Comparison of ENCODE assay signal across 22 cellular contexts in genomic region chr13:43036386-43037220, GRCh38. TPM values are rescaled to one million over a fixed set of nuclear protein-coding genes. Genes with fewer than 3 reads are reported as not detected.
A peak's percentile ranks its signal among the peaks of the same experiment; 100 is the strongest.
DNase-seq lines count a peak whose midpoint lies in the region; ATAC-seq and TF ChIP-seq lines count a peak whose summit lies in the region.
"Had no signal": no experiment of that assay in that cellular context is flagged by ENCODE, and none has a peak within 500 bp of the region (broad histone marks: within the 10 kb centered on the region; RNA-seq: fewer than 3 reads in every experiment).

No MANE protein-coding gene starts in this region.

- no peaks in the 10 kb centered on the region; a peak in 3 of 5 replicates for H3K9me3 Mint-ChIP-seq in H9
- H3K9me3 Mint-ChIP-seq in activated naive CD8-positive, alpha-beta T cell treated with anti-CD3 and anti-CD28 coated beads, Interleukin-2, amount 50 U/mL, for 24 hours = peaks cover 10% of the 10 kb centered on the region
- H3K9me3 Mint-ChIP-seq: memory B cell had no signal

- no peak overlapping the region for H4K5ac ChIP-seq in H9 (ENCODE audit: insufficient read length, low read depth, low read length)

- H3K27ac Mint-ChIP-seq in H9 = no peak overlapping the region; a peak in 1 of 7 replicates
- no peak overlapping the region for H3K27ac Mint-ChIP-seq in activated naive CD8-positive, alpha-beta T cell treated with anti-CD3 and anti-CD28 coated beads, Interleukin-2, amount 50 U/mL, for 24 hours
- H3K27ac Mint-ChIP-seq: endodermal cell; memory B cell; stimulated activated naive B cell treated with anti-CD40 and anti-IgM and Interleukin-4, amounts not matched to agents 10 μg/mL and 1 μg/mL and 100 μg/mL, for 72 hours had no signal

- H3K4ac ChIP-seq in H9 (ENCODE audit: low read depth, low read length) = no peak overlapping the region

- no peak overlapping the region for H2BK20ac ChIP-seq in H9 (ENCODE audit: low read depth, low read length, poor library complexity, severe bottlenecking)

- no peak overlapping the region for H3K4me3 Mint-ChIP-seq in H9
- no peak overlapping the region for H3K4me3 Mint-ChIP-seq in activated naive CD8-positive, alpha-beta T cell treated with anti-CD3 and anti-CD28 coated beads, Interleukin-2, amount 50 U/mL, for 24 hours
- H3K4me3 Mint-ChIP-seq: endodermal cell; memory B cell; stimulated activated naive B cell treated with anti-CD40 and anti-IgM and Interleukin-4, amounts not matched to agents 10 μg/mL and 1 μg/mL and 100 μg/mL, for 72 hours had no signal

- WGBS in H9 (ENCODE audit: extremely low coverage, insufficient read length, low lambda C conversion rate) = no CpG with 5 or more reads among the region's 14 CpGs
- 40% methylated on average over 14 of the region's 14 CpGs for WGBS in right cardiac atrium

- H3K9me3 ChIP-seq in H9 (ENCODE audit: control insufficient read depth, low read depth, low read length) (no peaks in the 10 kb centered on the region), right cardiac atrium (ENCODE audit: control insufficient read depth, low read length) (no peaks in the 10 kb centered on the region)
- H3K9me3 ChIP-seq: uterus had no signal

- no peaks in the 10 kb centered on the region; the same call in 1 of the 2 replicates for H3K4me1 ChIP-seq in H9 (ENCODE audit: insufficient read depth, low read length)
- H3K4me1 ChIP-seq in right cardiac atrium (ENCODE audit: control insufficient read depth, insufficient read depth, low read length) = peaks cover 6% of the 10 kb centered on the region

- no peak overlapping the region for H3K14ac ChIP-seq in H9 (ENCODE audit: insufficient read depth, low read length)

- H3K27ac ChIP-seq in H9 (ENCODE audit: insufficient read length, low read depth, low read length) (no peak overlapping the region), right cardiac atrium (ENCODE audit: low read length) (peak overlapping the region; percentile 49)
- H3K27ac ChIP-seq: PC-9 had no signal

- peak; percentile 33 for DNase-seq in H9
- DNase-seq in brain pericyte (ENCODE audit: low read depth, low spot score) = peak; percentile 16
- DNase-seq in right cardiac atrium = peak; percentile 75 to 92 (median 84)
- peak; percentile 20 for DNase-seq in pons (ENCODE audit: low spot score)
- no peak for DNase-seq in GM10266 (ENCODE audit: extremely low spot score)
- no peak for DNase-seq in activated naive CD8-positive, alpha-beta T cell treated with anti-CD3 and anti-CD28 coated beads, Interleukin-2, amount 50 U/mL, for 24 hours
- DNase-seq in germinal center (ENCODE audit: low spot score) = no peak
- DNase-seq in stimulated activated CD4-positive, alpha-beta T cell treated with anti-CD3 and anti-CD28 coated beads, Interleukin-15, amount 100 ng/mL, for 24 hours = no peak
- DNase-seq: activated CD4-positive, CD25-positive, alpha-beta regulatory T cell; activated naive CD4-positive, alpha-beta T cell; EL; endodermal cell; foreskin melanocyte; GOT3; NCI-H1048; NCI-H2081 treated with DMSO at 0.1 percent for 48 hours; NCI-H69; PC-9; small intestine; stimulated activated naive B cell treated with anti-CD40 and anti-IgM and Interleukin-4, amounts not matched to agents 10 μg/mL and 1 μg/mL and 100 μg/mL, for 72 hours had no signal

- H4K20me1 ChIP-seq in H9 (ENCODE audit: control insufficient read depth, insufficient read depth, insufficient read length) = no peaks in the 10 kb centered on the region

- H4K91ac ChIP-seq in H9 (ENCODE audit: insufficient read length, low read depth, low read length) = no peak overlapping the region

- no peak overlapping the region for H2BK15ac ChIP-seq in H9 (ENCODE audit: low read depth, low read length)

- H3K79me1 ChIP-seq in H9 (ENCODE audit: insufficient read depth, low read depth, low read length, poor library complexity, severe bottlenecking) = no peaks in the 10 kb centered on the region

- no peak overlapping the region for H2BK120ac ChIP-seq in H9 (ENCODE audit: low read depth, low read length, poor library complexity, severe bottlenecking)

- no peak overlapping the region for H3K18ac ChIP-seq in H9 (ENCODE audit: insufficient read length, low read depth, low read length)

- no peaks in the 10 kb centered on the region for H3K23me2 ChIP-seq in H9 (ENCODE audit: insufficient read length, low read depth, low read length, poor library complexity, severe bottlenecking)

- no peak overlapping the region for H3K4me2 ChIP-seq in H9 (ENCODE audit: insufficient read depth, insufficient read length, low read length)
- H3K4me2 ChIP-seq: PC-9 had no signal

- peak; percentile 92 to 95 for ATAC-seq in right cardiac atrium
- no peak for ATAC-seq in activated naive CD8-positive, alpha-beta T cell treated with anti-CD3 and anti-CD28 coated beads, Interleukin-2, amount 50 U/mL, for 24 hours
- ATAC-seq: stimulated activated naive B cell treated with anti-CD40 and anti-IgM and Interleukin-4, amounts not matched to agents 10 μg/mL and 1 μg/mL and 100 μg/mL, for 72 hours had no signal

- no peak overlapping the region for H2BK5ac ChIP-seq in H9 (ENCODE audit: insufficient read length, low read length)

- no peak overlapping the region for H3T11ph ChIP-seq in H9 (ENCODE audit: low read length)

- no peak overlapping the region for H3K56ac ChIP-seq in H9 (ENCODE audit: insufficient read length, low read depth, low read length)

- H3K4me1 Mint-ChIP-seq in H9 = peaks cover 28 to 32% of the 10 kb centered on the region in 2 experiments
- H3K4me1 Mint-ChIP-seq in activated naive CD8-positive, alpha-beta T cell treated with anti-CD3 and anti-CD28 coated beads, Interleukin-2, amount 50 U/mL, for 24 hours = peaks cover 12% of the 10 kb centered on the region

- H3K4me3 ChIP-seq in right cardiac atrium (ENCODE audit: low read length) = no peak overlapping the region
- H3K4me3 ChIP-seq: PC-9, uterus had no signal

- H3K36me3 Mint-ChIP-seq in H9 (ENCODE audit: insufficient read depth in 1 of 3, low read depth in 3 of 3) = peaks cover 9 to 46% (median 17%) of the 10 kb centered on the region in 3 experiments
- H3K36me3 Mint-ChIP-seq in activated naive CD8-positive, alpha-beta T cell treated with anti-CD3 and anti-CD28 coated beads, Interleukin-2, amount 50 U/mL, for 24 hours (ENCODE audit: low read depth) = peaks cover 19% of the 10 kb centered on the region

- H4K8ac ChIP-seq in H9 (replicated peaks; ENCODE audit: insufficient read length, low read depth, low read length) = no peak overlapping the region

- no peaks in the 10 kb centered on the region; the same call in 1 of the 2 replicates for H3K79me2 ChIP-seq in H9 (ENCODE audit: insufficient read depth, low read length)

- no peak for TF ChIP-seq CTCF in H9 (conservative IDR thresholded peaks at IDR 0.05)
- TF ChIP-seq CTCF in GM10266 (IDR thresholded peaks at IDR 0.05; ENCODE audit: control insufficient read depth, insufficient read depth, low read depth, missing control alignments) = no peak

- intact Hi-C loops in right cardiac atrium (cut with DNase I) = no loop called here

- no peak overlapping the region for H2AK5ac ChIP-seq in H9 (ENCODE audit: insufficient read length, low read length)

- no peaks in the 10 kb centered on the region for H3K27me3 ChIP-seq in H9 (ENCODE audit: insufficient read depth, low read length)
- no peaks in the 10 kb centered on the region for H3K27me3 ChIP-seq in right cardiac atrium (ENCODE audit: control insufficient read depth, insufficient read depth)
- H3K27me3 ChIP-seq: uterus had no signal

- H2AFZ ChIP-seq in H9 (ENCODE audit: low read length) = no peak overlapping the region
- H2AFZ ChIP-seq: PC-9 had no signal

- no peak overlapping the region for H3K23ac ChIP-seq in H9 (ENCODE audit: insufficient read length, low read depth, low read length)

- no peak overlapping the region for H3K9ac ChIP-seq in H9 (ENCODE audit: extremely low read depth, insufficient read length, low read length)

- H2BK12ac ChIP-seq in H9 (ENCODE audit: insufficient read length, low read depth, low read length) = no peak overlapping the region

- no peaks in the 10 kb centered on the region; the same call in 1 of the 2 replicates for H3K27me3 Mint-ChIP-seq in H9 (ENCODE audit: low read depth)
- no peaks in the 10 kb centered on the region for H3K27me3 Mint-ChIP-seq in activated naive CD8-positive, alpha-beta T cell treated with anti-CD3 and anti-CD28 coated beads, Interleukin-2, amount 50 U/mL, for 24 hours
- H3K27me3 Mint-ChIP-seq: memory B cell; stimulated activated naive B cell treated with anti-CD40 and anti-IgM and Interleukin-4, amounts not matched to agents 10 μg/mL and 1 μg/mL and 100 μg/mL, for 72 hours had no signal

RNA-seq across cellular contexts. Expression of gene DNAJC15, which starts 13.2 kb away (rescaled TPM):
- total RNA-seq in H9 (2021) (12.2 and 13.4 TPM in 2 replicates), right cardiac atrium (10 to 100 TPM; 21.8 to 32.9 (median 30.9) TPM)
- 44.4 TPM for polyA plus RNA-seq in right cardiac atrium

RNA-seq across cellular contexts. Expression of gene EPSTI1, which starts 44.6 kb away (rescaled TPM):
- total RNA-seq in H9 (2021) (0.70 and 1.3 TPM in 2 replicates), right cardiac atrium (1 to 10 TPM; 3.0 to 8.5 (median 6.1) TPM)
- polyA plus RNA-seq in right cardiac atrium = 1.8 TPM

Comparison
In these comparisons a context has a peak if more than half of its experiments do, and no peak if none do; other contexts are left out.
1. DNase-seq: peak in H9 (single experiment), brain pericyte (single experiment), right cardiac atrium (3 of 3) and pons (single experiment); none in GM10266 (single experiment), activated naive CD8-positive, alpha-beta T cell treated with anti-CD3 and anti-CD28 coated beads, Interleukin-2, amount 50 U/mL, for 24 hours (single experiment), germinal center (single experiment) and stimulated activated CD4-positive, alpha-beta T cell treated with anti-CD3 and anti-CD28 coated beads, Interleukin-15, amount 100 ng/mL, for 24 hours (single experiment).